Comparison of ENCODE assay signal across 8 cellular contexts in the genomic region with DNA sequence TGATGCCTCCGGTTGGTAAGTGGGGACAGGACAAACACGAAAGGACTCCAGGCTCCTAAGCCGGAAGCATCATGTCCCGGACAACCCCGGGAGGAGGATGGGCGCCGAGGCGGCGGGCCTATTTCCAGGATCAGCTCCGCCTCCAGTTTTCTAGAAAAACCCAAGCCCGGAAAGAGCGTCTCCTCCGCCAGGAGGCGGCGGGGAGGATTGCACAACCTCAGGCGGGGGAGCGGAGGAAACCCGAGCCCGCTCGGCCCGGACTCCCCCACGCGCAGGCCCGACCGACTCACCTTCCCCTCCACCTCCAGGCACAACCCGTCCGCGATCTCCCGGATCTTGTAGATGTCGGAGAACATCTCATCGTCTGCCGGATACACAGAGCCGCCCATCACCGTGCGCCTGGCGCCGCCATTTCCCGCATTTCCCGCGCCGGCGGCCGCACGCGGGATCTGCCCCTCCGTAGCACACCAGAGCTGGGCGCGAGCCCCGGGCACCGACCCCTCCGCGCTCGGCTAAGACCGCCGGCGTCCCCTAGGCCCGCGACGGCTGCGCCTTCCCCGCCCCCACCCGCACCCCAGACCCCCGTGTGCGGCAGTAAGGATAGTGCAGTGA.
DNase-seq lines count a peak whose midpoint lies in the region; ATAC-seq lines count a peak whose summit lies in the region.

No MANE protein-coding gene starts in this region.

- H3K36me3 ChIP-seq in BLaER1 treated with 17β-estradiol and CSF1 and Interleukin-3, amounts not matched to agents 10 nM and 100 nM = peaks cover 59 to 67% (median 62%) of the 10 kb centered on the region in 11 experiments

- DNase-seq in GM19238 (ENCODE audit: insufficient read length, low spot score) (peak; percentile 35), NCI-H82 (lab: John Stamatoyannopoulos, UW) (peak; percentile 90), memory B cell (ENCODE audit: low spot score in 2 of 2) (peak; percentile 70 to 75)
- peak; percentile 45 to 60 (median 59) for DNase-seq in activated CD8-positive, alpha-beta memory T cell treated with anti-CD3 and anti-CD28 coated beads for 48 hours (ENCODE audit: low read depth in 2 of 3, low spot score in 2 of 3)
- peak; percentile 65 for DNase-seq in effector CD8-positive, alpha-beta T cell (lab: John Stamatoyannopoulos, UW)
- peak; percentile 67 to 81 (median 79) for DNase-seq in stimulated activated CD4-positive, alpha-beta T cell treated with anti-CD3 and anti-CD28 coated beads, TNF-alpha, amount 100 ng/mL, for 48 hours (ENCODE audit: low read depth in 3 of 3)

- peak overlapping the region; percentile 91 to 97 (median 93) for H3K4me2 ChIP-seq in BLaER1 treated with 17β-estradiol and CSF1 and Interleukin-3, amounts not matched to agents 10 nM and 100 nM

- H3K27me3 Mint-ChIP-seq in memory B cell = no peaks in the 10 kb centered on the region

- H3K9me3 ChIP-seq in BLaER1 treated with 17β-estradiol and CSF1 and Interleukin-3, amounts not matched to agents 10 nM and 100 nM (replicated peaks in 1 of 11) = peaks cover 0 to 7% (median 0%) of the 10 kb centered on the region in 11 experiments; a peak in 3 of 22 replicates

- H3K9ac ChIP-seq in BLaER1 treated with 17β-estradiol and CSF1 and Interleukin-3, amounts not matched to agents 10 nM and 100 nM = peak overlapping the region; percentile 98 to 100 (median 99)

- peak overlapping the region; percentile 98 for H3K4me3 Mint-ChIP-seq in memory B cell

- peak overlapping the region; percentile 98 to 100 (median 99) for H3K27ac ChIP-seq in BLaER1 treated with 17β-estradiol and CSF1 and Interleukin-3, amounts not matched to agents 10 nM and 100 nM

- peaks cover 50 to 54% (median 52%) of the 10 kb centered on the region in 11 experiments for H4K20me1 ChIP-seq in BLaER1 treated with 17β-estradiol and CSF1 and Interleukin-3, amounts not matched to agents 10 nM and 100 nM

- H3K4me1 ChIP-seq in BLaER1 treated with 17β-estradiol and CSF1 and Interleukin-3, amounts not matched to agents 10 nM and 100 nM = peaks cover 46 to 56% (median 52%) of the 10 kb centered on the region in 10 experiments

- peaks cover 26% of the 10 kb centered on the region for H3K36me3 Mint-ChIP-seq in memory B cell

- ATAC-seq in HG03432 (IDR thresholded peaks at IDR 0.05; ENCODE audit: unreplicated experiment) = peak; percentile 36
- peak; percentile 50 for ATAC-seq in memory B cell (ENCODE audit: low read depth)

- H3K9me3 Mint-ChIP-seq in memory B cell = no peaks in the 10 kb centered on the region

- no peaks in the 10 kb centered on the region for H3K27me3 ChIP-seq in BLaER1 treated with 17β-estradiol and CSF1 and Interleukin-3, amounts not matched to agents 10 nM and 100 nM

- H3K4me1 Mint-ChIP-seq in memory B cell = peaks cover 30% of the 10 kb centered on the region

- H3K4me3 ChIP-seq in BLaER1 treated with 17β-estradiol and CSF1 and Interleukin-3, amounts not matched to agents 10 nM and 100 nM = peak overlapping the region; percentile 72 to 95 (median 88)

- H3K27ac Mint-ChIP-seq in memory B cell = peak overlapping the region; percentile 98

Comparison
In these comparisons a context has a peak if more than half of its experiments do, and no peak if none do; other contexts are left out.
1. Peak in every context shown above with its lines: DNase-seq, ATAC-seq, H3K4me3 ChIP-seq and H3K27ac ChIP-seq.
2. DNase-seq: peak in every context shown above with its lines; median percentile 90 in NCI-H82; 79 in stimulated activated CD4-positive, alpha-beta T cell treated with anti-CD3 and anti-CD28 coated beads, TNF-alpha, amount 100 ng/mL, for 48 hours; 72 in memory B cell; 65 in effector CD8-positive, alpha-beta T cell; 59 in activated CD8-positive, alpha-beta memory T cell treated with anti-CD3 and anti-CD28 coated beads for 48 hours; 35 in GM19238.